In the genomic region with DNA sequence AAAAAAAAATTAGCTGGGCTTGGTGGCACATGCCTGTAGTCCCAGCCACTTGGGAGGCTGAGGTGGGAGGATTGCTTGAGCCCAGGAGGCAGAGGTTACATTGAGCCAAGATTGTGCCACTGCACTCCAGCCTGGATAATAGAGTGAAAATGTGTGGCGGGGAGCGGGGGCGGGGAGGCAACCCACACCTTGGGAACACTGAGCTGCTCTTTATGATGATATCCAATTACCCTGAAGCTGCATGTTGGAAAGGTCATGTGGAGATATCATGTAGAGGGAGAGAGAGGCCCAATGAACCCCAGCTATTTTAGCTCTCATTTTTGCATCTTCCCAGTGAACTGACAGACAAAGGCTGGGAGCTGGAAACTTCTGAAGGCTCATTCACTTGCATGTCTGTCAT, we compare ENCODE assay signal across 1 cellular context.
TF ChIP-seq lines count a peak whose summit lies in the region.

No MANE protein-coding gene starts in this region.

TF ChIP-seq in H1, 55 proteins besides CTCF, POLR2A, EP300 and RAD21 (continued from another document):
- TF ChIP-seq USF2 (IDR thresholded peaks at IDR 0.05; ENCODE audit: low read length), result no peak
- no peak for TF ChIP-seq TBP (IDR thresholded peaks at IDR 0.05; ENCODE audit: low read depth, low read length)
- TF ChIP-seq CTBP2 (IDR thresholded peaks at IDR 0.05; ENCODE audit: borderline replicate concordance, insufficient read depth, insufficient read length, low read length), result no peak
- TF ChIP-seq RXRA (IDR thresholded peaks at IDR 0.05; ENCODE audit: insufficient read depth, low read depth, low read length), result no peak
- TF ChIP-seq YY1 (IDR thresholded peaks at IDR 0.05; ENCODE audit: low read depth, low read length), result no peak
- TF ChIP-seq KDM4A (IDR thresholded peaks at IDR 0.05; ENCODE audit: low read depth, low read length, severe bottlenecking), result no peak
- TF ChIP-seq SRF (IDR thresholded peaks at IDR 0.05; ENCODE audit: low read depth, low read length), result no peak
- TF ChIP-seq TAF7 (optimal IDR thresholded peaks at IDR 0.05; ENCODE audit: borderline replicate concordance, low read depth, low read length), result no peak
- TF ChIP-seq CREB1 (IDR thresholded peaks at IDR 0.05), result no peak
- no peak for TF ChIP-seq CHD1 (IDR thresholded peaks at IDR 0.05; ENCODE audit: low read depth, low read length)
- no peak for TF ChIP-seq RBBP5 (IDR thresholded peaks at IDR 0.05; ENCODE audit: borderline replicate concordance, low read depth, low read length)
- TF ChIP-seq ZNF274 (IDR thresholded peaks at IDR 0.05; ENCODE audit: borderline replicate concordance, extremely low read depth, low read length), result no peak
